8 cellular contexts compared by ENCODE assay signal in the genomic region with DNA sequence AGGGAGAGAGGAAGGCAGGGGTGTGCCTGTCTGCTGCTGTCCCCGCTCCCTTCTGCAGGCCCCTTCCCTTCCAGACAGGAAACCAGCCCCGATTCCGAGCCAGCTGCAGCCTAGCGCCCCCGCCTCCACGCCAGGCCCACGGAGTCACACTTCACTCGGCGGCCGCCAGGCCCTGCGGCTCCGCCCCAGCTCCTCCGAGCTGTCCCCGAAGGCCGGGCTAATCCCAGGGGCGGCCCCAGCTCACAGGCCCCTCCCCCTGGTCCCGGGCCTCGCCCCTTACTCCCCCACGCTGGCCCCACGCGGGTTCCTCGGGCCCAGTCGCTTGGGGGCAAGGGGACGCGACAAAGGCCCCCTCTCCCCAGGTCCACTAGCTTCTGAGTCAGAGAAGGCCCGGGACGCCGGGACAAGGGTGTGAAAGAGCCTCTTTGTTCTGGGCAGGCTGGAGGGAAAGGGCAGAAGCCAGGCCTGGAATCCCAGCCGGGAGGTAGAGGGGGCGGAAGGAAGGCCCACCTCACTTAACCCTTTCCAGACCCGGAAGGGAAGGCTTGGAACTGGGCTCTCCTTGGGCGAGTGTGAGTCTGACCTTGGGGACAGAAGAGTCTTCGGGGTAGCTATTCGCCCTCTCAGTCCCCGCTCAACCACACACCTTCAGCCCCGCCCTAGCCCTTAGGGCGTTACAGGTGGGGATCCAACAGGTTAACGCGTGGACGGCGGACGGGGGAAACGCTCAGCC. TPM values are rescaled to one million over a fixed set of nuclear protein-coding genes. Genes with fewer than 3 reads are reported as not detected.
A peak's percentile ranks its signal among the peaks of the same experiment; 100 is the strongest.
DNase-seq lines count a peak whose midpoint lies in the region; ATAC-seq and TF ChIP-seq lines count a peak whose summit lies in the region.

No MANE protein-coding gene starts in this region.

- DNase-seq in COLO668 (lab: John Stamatoyannopoulos, UW; ENCODE audit: unreplicated experiment) (peak; percentile 91), NCI-H510A (lab: John Stamatoyannopoulos, UW) (peak; percentile 75), mucosa of descending colon (peak; percentile 87 to 91 (median 90)), suprapubic skin (ENCODE audit: low spot score in 2 of 2) (peak in 1 of 2 donors; percentile 90)
- DNase-seq in activated CD8-positive, alpha-beta memory T cell treated with anti-CD3 and anti-CD28 coated beads for 24 hours = peak; percentile 76

- H3K36me3 ChIP-seq in esophagus (ENCODE audit: control insufficient read depth in 2 of 2, insufficient read depth in 2 of 2, low read length in 1 of 2) (peaks cover 0 to 6% of the 10 kb centered on the region in 2 donors), mucosa of descending colon (ENCODE audit: low read depth) (no peaks in the 10 kb centered on the region), suprapubic skin (no peaks in the 10 kb centered on the region)

- H3K27ac ChIP-seq in esophagus (ENCODE audit: low read depth in 2 of 2, low read length in 1 of 2) (peak overlapping the region; percentile 82 to 88), suprapubic skin (peak overlapping the region; percentile 84)

- ATAC-seq in GM19043 (IDR thresholded peaks at IDR 0.05; ENCODE audit: low read depth, unreplicated experiment) = peak; percentile 77
- peak; percentile 89 for ATAC-seq in HG03108 (IDR thresholded peaks at IDR 0.05; ENCODE audit: unreplicated experiment)
- ATAC-seq in mucosa of descending colon = peak; percentile 81

- no peak for TF ChIP-seq POLR2A in suprapubic skin (IDR thresholded peaks at IDR 0.05)

- H3K9me3 ChIP-seq in esophagus (ENCODE audit: control insufficient read depth in 2 of 2, insufficient read depth in 1 of 2, low read depth in 1 of 2, low read length in 1 of 2) (no peaks in the 10 kb centered on the region), mucosa of descending colon (no peaks in the 10 kb centered on the region), suprapubic skin (no peaks in the 10 kb centered on the region)

- H3K4me3 ChIP-seq in esophagus (ENCODE audit: low read depth in 1 of 2, low read length in 2 of 2) = peak overlapping the region; percentile 55 to 63
- H3K4me3 ChIP-seq in mucosa of descending colon = peak overlapping the region; percentile 15
- peak overlapping the region; percentile 65 for H3K4me3 ChIP-seq in suprapubic skin

- intact Hi-C loops in mucosa of descending colon (cut with DNase I, micrococcal nuclease) = no loop called here

- 10 to 12% methylated on average over 43 of the region's 43 CpGs for WGBS in esophagus, 2 donors
- WGBS in suprapubic skin = 12% methylated on average over 10 of the region's 43 CpGs

- TF ChIP-seq CTCF in mucosa of descending colon (IDR thresholded peaks at IDR 0.05) = no peak
- TF ChIP-seq CTCF in suprapubic skin (IDR thresholded peaks at IDR 0.05) = peak in 1 of 2 donors; percentile 12

- H3K4me1 ChIP-seq in esophagus (ENCODE audit: control insufficient read depth in 2 of 2, insufficient read depth in 2 of 2, low read length in 1 of 2) = peaks cover 12 to 13% of the 10 kb centered on the region in 2 donors
- H3K4me1 ChIP-seq in mucosa of descending colon (ENCODE audit: low read depth) = peaks cover 12% of the 10 kb centered on the region
- peaks cover 32% of the 10 kb centered on the region for H3K4me1 ChIP-seq in suprapubic skin

- no peaks in the 10 kb centered on the region for H3K27me3 ChIP-seq in esophagus (ENCODE audit: control insufficient read depth in 1 of 2, insufficient read depth in 2 of 2, low read length in 2 of 2)
- H3K27me3 ChIP-seq in suprapubic skin = no peaks in the 10 kb centered on the region

- TF ChIP-seq EP300 in suprapubic skin (IDR thresholded peaks at IDR 0.05) = no peak

RNA-seq across cellular contexts. Expression of a gene that starts 1.2 kb away (rescaled TPM):
- polyA plus RNA-seq in esophagus = 10 to 100 TPM; 20.2 to 20.8 TPM
- 10 to 100 TPM; 49.2 to 60.7 (median 49.7) TPM for total RNA-seq in mucosa of descending colon
- 10 to 100 TPM; 48.2 to 63.1 (median 56.7) TPM for total RNA-seq in suprapubic skin

RNA-seq across cellular contexts. Expression of a gene that starts 14.3 kb away (rescaled TPM):
- 10 to 100 TPM; 33.4 to 44.9 TPM for polyA plus RNA-seq in esophagus
- 10 to 100 TPM; 25.0 to 36.5 (median 32.3) TPM for total RNA-seq in mucosa of descending colon
- 10 to 100 TPM; 15.9 to 75.9 (median 36.0) TPM for total RNA-seq in suprapubic skin

RNA-seq across cellular contexts. Expression of a gene that starts 17.7 kb away (rescaled TPM):
- polyA plus RNA-seq in esophagus = 10 to 100 TPM; 41.3 to 50.1 TPM
- total RNA-seq in mucosa of descending colon (10 to 100 TPM; 51.1 to 60.6 (median 56.1) TPM), suprapubic skin (100 to 1,000 TPM in 1 of 4 donors, 10 to 100 TPM in 3; 40.7 to 121 (median 47.0) TPM)

RNA-seq across cellular contexts. Expression of a gene that starts 19.0 kb away (rescaled TPM):
- polyA plus RNA-seq in esophagus = 1 to 10 TPM; 3.5 to 5.4 TPM
- total RNA-seq in mucosa of descending colon (1 to 10 TPM; 4.0 to 4.8 (median 4.5) TPM), suprapubic skin (10 to 100 TPM in 2 of 4 donors, 1 to 10 TPM in 2; 5.0 to 12.0 (median 8.5) TPM)

RNA-seq across cellular contexts. Expression of a gene that starts 19.1 kb away (rescaled TPM):
- polyA plus RNA-seq in esophagus = under 1 TPM; 0.81 to 0.92 TPM
- total RNA-seq in mucosa of descending colon (1 to 10 TPM in 2 of 3 donors, under 1 TPM in 1; 0.53 to 2.3 (median 1.9) TPM), suprapubic skin (1 to 10 TPM in 3 of 4 donors, under 1 TPM in 1; 0.87 to 2.1 (median 1.4) TPM)

Comparison
In these comparisons a context has a peak if more than half of its experiments do, and no peak if none do; other contexts are left out.
1. H3K4me3 ChIP-seq: peak in every context shown above with its lines; median percentile 65 in suprapubic skin; 59 in esophagus; 15 in mucosa of descending colon.